Comparison of ENCODE assay signal across 9 cellular contexts in the genomic region with DNA sequence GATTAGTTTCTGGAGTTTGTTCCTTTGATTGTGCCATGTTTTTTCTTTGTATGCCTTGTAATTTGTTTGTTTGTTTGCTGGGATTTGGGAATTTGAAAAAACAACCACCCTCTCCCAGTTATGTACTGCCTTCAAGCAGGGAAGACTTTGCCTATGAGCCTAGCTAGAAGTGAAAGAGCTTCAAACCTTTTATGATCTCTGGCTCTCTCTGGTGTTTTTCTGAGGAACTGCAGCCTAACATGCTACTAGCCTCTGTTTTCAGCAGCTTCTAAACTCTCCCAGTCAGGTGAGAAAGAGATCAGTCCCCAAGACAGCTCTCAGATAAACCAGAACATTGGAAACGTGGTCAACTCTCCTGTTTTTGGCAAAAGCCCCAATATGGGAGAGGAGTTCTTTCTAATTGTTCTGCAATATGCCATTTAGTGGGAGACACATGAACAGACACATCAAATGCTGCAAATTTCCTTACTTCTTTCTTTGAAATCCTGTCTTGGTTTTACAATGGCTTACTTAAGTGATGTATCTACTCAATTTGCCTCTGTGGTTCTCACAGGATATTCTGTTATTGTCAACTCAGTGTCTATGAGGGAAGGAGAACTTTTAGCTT. TPM values are rescaled to one million over a fixed set of nuclear protein-coding genes. Genes with fewer than 3 reads are reported as not detected.
A peak's percentile ranks its signal among the peaks of the same experiment; 100 is the strongest.
DNase-seq lines count a peak whose midpoint lies in the region; TF ChIP-seq lines count a peak whose summit lies in the region.
"Had no signal": no experiment of that assay in that cellular context is flagged by ENCODE, and none has a peak within 500 bp of the region (broad histone marks: within the 10 kb centered on the region; RNA-seq: fewer than 3 reads in every experiment).

No MANE protein-coding gene starts in this region.

- peaks cover 3% of the 10 kb centered on the region for H3K9me3 Mint-ChIP-seq in activated naive CD8-positive, alpha-beta T cell treated with anti-CD3 and anti-CD28 coated beads for 36 hours

- H3K27ac ChIP-seq in left ventricle myocardium inferior (replicated peaks): no peak overlapping the region
- H3K27ac ChIP-seq: BLaER1 treated with 17β-estradiol and CSF1 and Interleukin-3, amounts not matched to agents 10 nM and 100 nM had no signal

- peaks cover 29% of the 10 kb centered on the region for H3K27me3 Mint-ChIP-seq in activated naive CD8-positive, alpha-beta T cell treated with anti-CD3 and anti-CD28 coated beads for 36 hours

- no peaks in the 10 kb centered on the region for H3K4me1 ChIP-seq in left ventricle myocardium inferior

- peak; percentile 94 for TF ChIP-seq CTCF in left ventricle myocardium inferior (IDR thresholded peaks at IDR 0.05; ENCODE audit: borderline replicate concordance)

- H3K4me3 ChIP-seq in left ventricle myocardium inferior: no peak overlapping the region
- H3K4me3 ChIP-seq in skeletal muscle cell (ENCODE audit: low read depth, low read length): no peak overlapping the region
- H3K4me3 ChIP-seq: BLaER1 treated with 17β-estradiol and CSF1 and Interleukin-3, amounts not matched to agents 10 nM and 100 nM had no signal

- H3K4me3 Mint-ChIP-seq in activated naive CD8-positive, alpha-beta T cell treated with anti-CD3 and anti-CD28 coated beads for 36 hours: no peak overlapping the region

- H3K9me3 ChIP-seq in left ventricle myocardium inferior (replicated peaks): peaks cover 12% of the 10 kb centered on the region

- no peak overlapping the region for H3K27ac Mint-ChIP-seq in activated naive CD8-positive, alpha-beta T cell treated with anti-CD3 and anti-CD28 coated beads for 36 hours

- H3K27me3 ChIP-seq in left ventricle myocardium inferior (ENCODE audit: low read depth): peaks cover 35% of the 10 kb centered on the region
- H3K27me3 ChIP-seq: BLaER1 treated with 17β-estradiol and CSF1 and Interleukin-3, amounts not matched to agents 10 nM and 100 nM had no signal

- intact Hi-C loops in left ventricle myocardium inferior (cut with micrococcal nuclease): loop anchor here (5.0 kb wide), 2 partner anchors 38 to 148 kb away; no protein-coding TSS in a partner anchor

- no peaks in the 10 kb centered on the region for H3K4me1 Mint-ChIP-seq in activated naive CD8-positive, alpha-beta T cell treated with anti-CD3 and anti-CD28 coated beads for 36 hours

- peaks cover 1% of the 10 kb centered on the region for H3K36me3 Mint-ChIP-seq in activated naive CD8-positive, alpha-beta T cell treated with anti-CD3 and anti-CD28 coated beads for 36 hours

- DNase-seq in NK-92 treated with Interleukin-12 subunit alpha and Interleukin-12 subunit beta, amount 100 ng/mL, for 24 hours (lab: John Stamatoyannopoulos, UW): peak; percentile 13
- DNase-seq in NK-92 (lab: John Stamatoyannopoulos, UW; ENCODE audit: unreplicated experiment): no peak
- peak; percentile 56 for DNase-seq in HCEC 1CT
- DNase-seq in LoVo (ENCODE audit: low spot score): peak; percentile 73
- peak; percentile 80 for DNase-seq in RKO (ENCODE audit: low spot score)
- DNase-seq in activated naive CD8-positive, alpha-beta T cell treated with anti-CD3 and anti-CD28 coated beads for 36 hours: peak; percentile 17
- DNase-seq in left ventricle myocardium inferior: no peak
- peak; percentile 18 for DNase-seq in skeletal muscle cell (ENCODE audit: low read depth)

- H3K36me3 ChIP-seq in left ventricle myocardium inferior: no peaks in the 10 kb centered on the region
- H3K36me3 ChIP-seq: BLaER1 treated with 17β-estradiol and CSF1 and Interleukin-3, amounts not matched to agents 10 nM and 100 nM had no signal

RNA-seq across cellular contexts. Expression of a gene that starts 58.9 kb away (rescaled TPM):
- total RNA-seq in activated naive CD8-positive, alpha-beta T cell treated with anti-CD3 and anti-CD28 coated beads for 36 hours: 10 to 100 TPM; 47.7 to 48.0 TPM
- 143 TPM for total RNA-seq in left ventricle myocardium inferior

Comparison
In these comparisons a context has a peak if more than half of its experiments do, and no peak if none do; other contexts are left out.
1. DNase-seq: peak in NK-92 treated with Interleukin-12 subunit alpha and Interleukin-12 subunit beta, amount 100 ng/mL, for 24 hours (single experiment), HCEC 1CT (single experiment), LoVo (single experiment), RKO (single experiment), activated naive CD8-positive, alpha-beta T cell treated with anti-CD3 and anti-CD28 coated beads for 36 hours (single experiment) and skeletal muscle cell (single experiment); none in NK-92 (single experiment) and left ventricle myocardium inferior (single experiment).